Comparison of ENCODE assay signal across 19 cellular contexts in the genomic region with DNA sequence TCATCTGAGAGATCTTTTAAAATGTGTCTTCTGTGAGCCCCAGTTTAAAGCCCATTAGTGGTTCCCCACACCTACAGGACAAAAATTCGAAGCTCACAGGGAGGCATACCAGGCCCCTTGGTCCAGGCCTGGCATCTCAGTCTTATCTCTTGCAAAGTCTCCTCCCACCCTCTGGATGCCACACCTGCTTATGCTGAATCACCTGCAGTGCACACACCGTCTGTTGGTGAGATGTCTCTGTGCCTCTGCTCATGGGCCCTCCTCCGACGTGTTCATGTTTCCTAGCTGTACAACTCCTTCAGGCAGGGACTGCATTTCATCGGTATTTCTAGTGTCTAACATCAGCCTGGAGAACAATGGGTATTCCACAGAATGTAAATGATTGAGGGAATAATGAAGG. TPM values are rescaled to one million over a fixed set of nuclear protein-coding genes. Genes with fewer than 3 reads are reported as not detected.
DNase-seq lines count a peak whose midpoint lies in the region; ATAC-seq and TF ChIP-seq lines count a peak whose summit lies in the region.
"Had no signal": no experiment of that assay in that cellular context is flagged by ENCODE, and none has a peak within 500 bp of the region (broad histone marks: within the 10 kb centered on the region; RNA-seq: fewer than 3 reads in every experiment).

No MANE protein-coding gene starts in this region.

- no peak overlapping the region for H3K4me3 ChIP-seq in CD8-positive, alpha-beta T cell (ENCODE audit: low read depth, low read length)
- H3K4me3 ChIP-seq in mesendoderm (ENCODE audit: low read length), result no peak overlapping the region
- H3K4me3 ChIP-seq: dorsolateral prefrontal cortex had no signal

- H3K4me2 ChIP-seq in mesendoderm (ENCODE audit: low read length), result no peak overlapping the region

- peaks cover 40% of the 10 kb centered on the region for H3K36me3 Mint-ChIP-seq in CD8-positive, alpha-beta T cell
- H3K36me3 Mint-ChIP-seq in activated T-helper 17 cell treated with anti-CD3 and anti-CD28 coated beads, Interleukin-2, amount 50 U/mL, for 72 hours (ENCODE audit: low read depth), result peaks cover 16% of the 10 kb centered on the region
- no peaks in the 10 kb centered on the region for H3K36me3 Mint-ChIP-seq in naive B cell

- H3K27ac ChIP-seq in CD8-positive, alpha-beta T cell (ENCODE audit: low read depth, low read length), result peak overlapping the region; percentile 29
- H3K27ac ChIP-seq in mesendoderm (ENCODE audit: low read depth, low read length), result no peak overlapping the region
- H3K27ac ChIP-seq: dorsolateral prefrontal cortex had no signal

- no peak overlapping the region for H3K23ac ChIP-seq in mesendoderm (ENCODE audit: low read length)

- CTCF ChIA-PET in CD8-positive, alpha-beta T cell (lab: Charles Lee), result interaction anchor here (0.7 to 1.8 kb wide), 5 partner anchors 10 to 81 kb away, joined by 4 to 6 read pairs (median 5); no protein-coding TSS in a partner anchor

- no peak overlapping the region for H2BK120ac ChIP-seq in mesendoderm (ENCODE audit: low read depth, low read length)

- H3K27ac Mint-ChIP-seq in CD8-positive, alpha-beta T cell, result peak overlapping the region; percentile 93
- H3K27ac Mint-ChIP-seq in activated T-helper 17 cell treated with anti-CD3 and anti-CD28 coated beads, Interleukin-2, amount 50 U/mL, for 72 hours, result peak overlapping the region; percentile 69
- H3K27ac Mint-ChIP-seq in naive B cell, result peak overlapping the region in 4 of 6 donors; percentile 6 to 57 (median 22)

- no peak overlapping the region for H2BK5ac ChIP-seq in mesendoderm (ENCODE audit: low read length)

- H3K27me3 Mint-ChIP-seq in CD8-positive, alpha-beta T cell (ENCODE audit: low read depth), result no peaks in the 10 kb centered on the region
- no peaks in the 10 kb centered on the region for H3K27me3 Mint-ChIP-seq in activated T-helper 17 cell treated with anti-CD3 and anti-CD28 coated beads, Interleukin-2, amount 50 U/mL, for 72 hours
- no peaks in the 10 kb centered on the region for H3K27me3 Mint-ChIP-seq in naive B cell

- H3K79me2 ChIP-seq in mesendoderm (ENCODE audit: control insufficient read depth, insufficient read depth, low read length), result no peaks in the 10 kb centered on the region

- peak; percentile 56 for DNase-seq in activated CD8-positive, alpha-beta memory T cell treated with anti-CD3 and anti-CD28 coated beads for 24 hours
- no peak for DNase-seq in activated CD8-positive, alpha-beta memory T cell treated with anti-CD3 and anti-CD28 coated beads, Interleukin-2, amount 50 U/mL, for 4 hours
- no peak for DNase-seq in CD8-positive, alpha-beta T cell
- DNase-seq in naive B cell, result no peak
- no peak for DNase-seq in mesendoderm
- DNase-seq in NCI-H128 (lab: John Stamatoyannopoulos, UW; ENCODE audit: unreplicated experiment), result no peak
- DNase-seq: ACHN, C1 segment of cervical spinal cord, caudate nucleus, DMS153, dorsolateral prefrontal cortex, foreskin fibroblast, hippocampal formation, NCI-H1436, NCI-H510A treated with DMSO at 0.1 percent for 48 hours, occipital lobe had no signal

- WGBS in mesendoderm (ENCODE audit: extremely low coverage, insufficient coverage, low lambda C conversion rate), result no CpG with 5 or more reads among the region's 5 CpGs

- H2AK5ac ChIP-seq in mesendoderm (ENCODE audit: low read length), result no peak overlapping the region

- no peak overlapping the region for H3K4ac ChIP-seq in mesendoderm (ENCODE audit: low read depth, low read length)

- POLR2A ChIA-PET in CD8-positive, alpha-beta T cell (lab: Charles Lee), result interaction anchor here (0.6 to 1.4 kb wide), 9 partner anchors 9 to 74 kb away, joined by 3 to 4 read pairs (median 3); a partner anchor contains a TSS

- no peaks in the 10 kb centered on the region for H3K36me3 ChIP-seq in CD8-positive, alpha-beta T cell (ENCODE audit: insufficient read depth, low read length)
- H3K36me3 ChIP-seq in mesendoderm (ENCODE audit: control insufficient read depth, insufficient read depth, low read length), result no peaks in the 10 kb centered on the region

- H4K5ac ChIP-seq in mesendoderm (ENCODE audit: low read length), result no peak overlapping the region

- H3K4me1 ChIP-seq in CD8-positive, alpha-beta T cell (ENCODE audit: insufficient read depth, low read length), result peaks cover 82% of the 10 kb centered on the region
- no peaks in the 10 kb centered on the region for H3K4me1 ChIP-seq in mesendoderm (ENCODE audit: control insufficient read depth, low read depth, low read length)

- H3K9ac ChIP-seq in mesendoderm (ENCODE audit: low read length), result no peak overlapping the region

- H3K4me3 Mint-ChIP-seq in CD8-positive, alpha-beta T cell, result no peak overlapping the region
- H3K4me3 Mint-ChIP-seq in activated T-helper 17 cell treated with anti-CD3 and anti-CD28 coated beads, Interleukin-2, amount 50 U/mL, for 72 hours, result peak overlapping the region; percentile 59
- H3K4me3 Mint-ChIP-seq in naive B cell, result no peak overlapping the region

- H3K79me1 ChIP-seq in mesendoderm (ENCODE audit: low read length), result no peaks in the 10 kb centered on the region

- H3K9me3 ChIP-seq in CD8-positive, alpha-beta T cell (ENCODE audit: low read length), result no peaks in the 10 kb centered on the region

- intact Hi-C loops in CD8-positive, alpha-beta T cell (cut with DNase I, micrococcal nuclease), result loop anchor here (2.0 kb wide), 2 partner anchors 20 to 72 kb away; no protein-coding TSS in a partner anchor

- no peak for ATAC-seq in CD8-positive, alpha-beta T cell
- ATAC-seq in activated T-helper 17 cell treated with anti-CD3 and anti-CD28 coated beads, Interleukin-2, amount 50 U/mL, for 72 hours (replicated peaks), result no peak
- ATAC-seq in naive B cell (ENCODE audit: low read depth in 2 of 2) (no peak), GM19397 (IDR thresholded peaks at IDR 0.05; ENCODE audit: unreplicated experiment) (no peak)

- no peaks in the 10 kb centered on the region for H3K27me3 ChIP-seq in CD8-positive, alpha-beta T cell (ENCODE audit: insufficient read depth, low read length)
- no peaks in the 10 kb centered on the region for H3K27me3 ChIP-seq in mesendoderm (ENCODE audit: insufficient read depth, low read length, poor library complexity)
- H3K27me3 ChIP-seq: dorsolateral prefrontal cortex had no signal

- H3K9me3 Mint-ChIP-seq in CD8-positive, alpha-beta T cell, result no peaks in the 10 kb centered on the region
- no peaks in the 10 kb centered on the region for H3K9me3 Mint-ChIP-seq in activated T-helper 17 cell treated with anti-CD3 and anti-CD28 coated beads, Interleukin-2, amount 50 U/mL, for 72 hours
- H3K9me3 Mint-ChIP-seq in naive B cell, result no peaks in the 10 kb centered on the region

- no peak overlapping the region for H3K18ac ChIP-seq in mesendoderm (ENCODE audit: low read length)

- H3K56ac ChIP-seq in mesendoderm (ENCODE audit: low read length), result no peak overlapping the region

- no peak overlapping the region for H2BK15ac ChIP-seq in mesendoderm (replicated peaks; ENCODE audit: low read depth)

- peaks cover 78% of the 10 kb centered on the region for H3K4me1 Mint-ChIP-seq in CD8-positive, alpha-beta T cell (ENCODE audit: low read depth)
- H3K4me1 Mint-ChIP-seq in activated T-helper 17 cell treated with anti-CD3 and anti-CD28 coated beads, Interleukin-2, amount 50 U/mL, for 72 hours, result peaks cover 47% of the 10 kb centered on the region
- peaks cover 4 to 5% (median 4%) of the 10 kb centered on the region in 3 donors for H3K4me1 Mint-ChIP-seq in naive B cell

- no peak overlapping the region for H4K8ac ChIP-seq in mesendoderm (ENCODE audit: low read depth, low read length)

- TF ChIP-seq CTCF in CD8-positive, alpha-beta T cell (IDR thresholded peaks at IDR 0.05), result no peak

RNA-seq across cellular contexts. Expression of a gene that starts 41.6 kb away (rescaled TPM):
- total RNA-seq in CD8-positive, alpha-beta T cell, result 10 to 100 TPM; 22.3 to 25.5 TPM
- 10 to 100 TPM; 15.5 to 17.4 TPM for total RNA-seq in activated T-helper 17 cell treated with anti-CD3 and anti-CD28 coated beads, Interleukin-2, amount 50 U/mL, for 72 hours
- polyA plus RNA-seq in naive B cell (ENCODE audit: low read depth in 6 of 6), result under 1 TPM in 5 of 6 donors, not detected in 1; 0.09 to 0.71 (median 0.22) TPM
- 1.1 TPM for polyA plus RNA-seq in mesendoderm (2013, experiment 1 of 2)
- 1.3 TPM for polyA plus RNA-seq in mesendoderm (2013, experiment 2 of 2)

RNA-seq across cellular contexts. Expression of a gene that starts 57.7 kb away (rescaled TPM):
- total RNA-seq in CD8-positive, alpha-beta T cell, result 1 to 10 TPM; 2.2 to 2.7 TPM
- under 1 TPM in 1 of 2 donors, not detected in 1; 0.15 TPM for total RNA-seq in activated T-helper 17 cell treated with anti-CD3 and anti-CD28 coated beads, Interleukin-2, amount 50 U/mL, for 72 hours
- not detected for polyA plus RNA-seq in naive B cell (ENCODE audit: low read depth in 6 of 6)
- 0.06 TPM for polyA plus RNA-seq in mesendoderm (2013, experiment 1 of 2)
- polyA plus RNA-seq in mesendoderm (2013, experiment 2 of 2), result 0.08 TPM
- total RNA-seq: RPMI7951 had no signal

Comparison
In these comparisons a context has a peak if more than half of its experiments do, and no peak if none do; other contexts are left out.
1. H3K27ac Mint-ChIP-seq: peak in every context shown above with its lines; median percentile 93 in CD8-positive, alpha-beta T cell; 69 in activated T-helper 17 cell treated with anti-CD3 and anti-CD28 coated beads, Interleukin-2, amount 50 U/mL, for 72 hours; 22 in naive B cell.